ENCODE assay signal across 29 cellular contexts in genomic region chr2:160664603-160665145, GRCh38.
DNase-seq lines count a peak whose midpoint lies in the region; ATAC-seq, FAIRE-seq and TF ChIP-seq lines count a peak whose summit lies in the region.
"Had no signal": no experiment of that assay in that cellular context is flagged by ENCODE, and none has a peak within 500 bp of the region (broad histone marks: within the 10 kb centered on the region; RNA-seq: fewer than 3 reads in every experiment).

No MANE protein-coding gene starts in this region.

- no peak for DNase-seq in right atrium auricular region (ENCODE audit: low spot score)
- no peak for DNase-seq in left ventricle myocardium superior
- peak; percentile 70 for DNase-seq in bronchial epithelial cell (ENCODE audit: low read depth)
- no peak for DNase-seq in mesenchymal stem cell
- no peak for DNase-seq in CD4-positive, alpha-beta memory T cell
- DNase-seq in NCI-H748 (lab: John Stamatoyannopoulos, UW; ENCODE audit: unreplicated experiment): no peak
- DNase-seq in NK-92 (lab: John Stamatoyannopoulos, UW; ENCODE audit: unreplicated experiment): no peak
- DNase-seq in putamen (ENCODE audit: low spot score): no peak
- DNase-seq: ACHN; activated CD4-positive, alpha-beta T cell treated with anti-CD3 and anti-CD28 coated beads, Interleukin-2, amount 50 U/mL, for 48 hours; activated CD8-positive, alpha-beta memory T cell treated with anti-CD3 and anti-CD28 coated beads, Interleukin-2, amount 50 U/mL, for 48 hours; COR-L47; DND-41; effector CD4-positive, alpha-beta T cell; HCEC 1CT; MG63; NCI-H2081; nucleus accumbens; SHP77 treated with DMSO at 0.1 percent for 48 hours; stimulated activated CD4-positive, alpha-beta T cell treated with anti-CD3 and anti-CD28 coated beads, Interleukin-12 subunit alpha, Interleukin-12 subunit beta, amount 100 ng/mL, for 4 hours; stimulated activated CD4-positive, alpha-beta T cell treated with anti-CD3 and anti-CD28 coated beads, Interleukin-4, amount 100 ng/mL, for 24 hours; stimulated activated naive CD4-positive, alpha-beta T cell treated with Interleukin-2 at 50 U/mL for 16 hours; T1000; testis had no signal

- H3K9me3 ChIP-seq in right atrium auricular region: no peaks in the 10 kb centered on the region
- H3K9me3 ChIP-seq in mesenchymal stem cell (ENCODE audit: control insufficient read depth, low read length): no peaks in the 10 kb centered on the region
- H3K9me3 ChIP-seq in CD4-positive, alpha-beta memory T cell (ENCODE audit: control insufficient read depth in 1 of 2, low read length in 2 of 2): no peaks in the 10 kb centered on the region
- H3K9me3 ChIP-seq: MG63, testis had no signal

- no peak overlapping the region for H2AFZ ChIP-seq in mesenchymal stem cell (ENCODE audit: low read depth, low read length)

- no peak for ATAC-seq in left ventricle myocardium superior

- no peaks in the 10 kb centered on the region for H3K9me3 Mint-ChIP-seq in CD4-positive, alpha-beta memory T cell
- H3K9me3 Mint-ChIP-seq: activated T-helper 2 cell treated with anti-CD3 and anti-CD28 coated beads, Interferon-gamma antibody, Interleukin-2, Interleukin-4, amounts not matched to agents 10 μg/mL and 5 μg/mL and 100 μg/mL, durations not matched to agents 14 hours and 24 hours and 36 hours had no signal

- H3K27me3 ChIP-seq in right atrium auricular region: no peaks in the 10 kb centered on the region
- no peaks in the 10 kb centered on the region for H3K27me3 ChIP-seq in bronchial epithelial cell (ENCODE audit: control insufficient read depth, insufficient read depth, low read length)
- H3K27me3 ChIP-seq in mesenchymal stem cell (ENCODE audit: control insufficient read depth in 1 of 2, insufficient read depth in 1 of 2, low read length in 2 of 2): no peaks in the 10 kb centered on the region
- H3K27me3 ChIP-seq in CD4-positive, alpha-beta memory T cell (ENCODE audit: insufficient read depth, low read length): no peaks in the 10 kb centered on the region
- H3K27me3 ChIP-seq: MG63, testis had no signal

- no peak overlapping the region for H3K4me2 ChIP-seq in mesenchymal stem cell (ENCODE audit: low read length, poor library complexity, severe bottlenecking)

- H2BK5ac ChIP-seq in mesenchymal stem cell (ENCODE audit: low read depth, low read length, poor library complexity, severe bottlenecking): no peak overlapping the region

- H2BK12ac ChIP-seq in mesenchymal stem cell (ENCODE audit: low read length in 2 of 2): peak overlapping the region in 1 of 2 experiments; percentile 57

- H3K4ac ChIP-seq in mesenchymal stem cell (ENCODE audit: low read depth in 1 of 2, low read length in 2 of 2): no peak overlapping the region

- no peak overlapping the region for H3K23ac ChIP-seq in mesenchymal stem cell (ENCODE audit: low read length in 2 of 2)

- H3K14ac ChIP-seq in mesenchymal stem cell (ENCODE audit: low read length in 2 of 2): no peak overlapping the region

- peak overlapping the region; percentile 33 for H4K8ac ChIP-seq in mesenchymal stem cell (ENCODE audit: low read length)

- peak overlapping the region; percentile 56 for H2AK5ac ChIP-seq in mesenchymal stem cell (ENCODE audit: low read length, severe bottlenecking)

- intact Hi-C loops in left ventricle myocardium superior (cut with micrococcal nuclease): no loop called here
- intact Hi-C loops in CD4-positive, alpha-beta memory T cell (cut with micrococcal nuclease): no loop called here

- CTCF ChIA-PET in CD4-positive, alpha-beta memory T cell (lab: Charles Lee; ENCODE audit: partially characterized antibody): no interaction called here

- H4K91ac ChIP-seq in mesenchymal stem cell (ENCODE audit: low read length): no peak overlapping the region

- peak overlapping the region in 1 of 7 donors; percentile 5 for H3K27ac Mint-ChIP-seq in CD4-positive, alpha-beta memory T cell
- H3K27ac Mint-ChIP-seq: activated T-helper 2 cell treated with anti-CD3 and anti-CD28 coated beads, Interferon-gamma antibody, Interleukin-2, Interleukin-4, amounts not matched to agents 10 μg/mL and 5 μg/mL and 100 μg/mL, durations not matched to agents 14 hours and 24 hours and 36 hours had no signal

- POLR2A ChIA-PET in CD4-positive, alpha-beta memory T cell (lab: Charles Lee; ENCODE audit: partially characterized antibody): no interaction called here

- 95% methylated on average over 2 of the region's 2 CpGs for WGBS in mesenchymal stem cell

- H3K4me1 ChIP-seq in right atrium auricular region (peaks cover 0 to 28% of the 10 kb centered on the region in 2 donors), mesenchymal stem cell (ENCODE audit: control insufficient read depth, insufficient read depth, low read depth, low read length) (no peaks in the 10 kb centered on the region)
- peaks cover 17% of the 10 kb centered on the region for H3K4me1 ChIP-seq in CD4-positive, alpha-beta memory T cell (ENCODE audit: insufficient read depth, low read length)

- no peak for FAIRE-seq in bronchial epithelial cell (lab: Jason Lieb, UNC)
- FAIRE-seq: islet of Langerhans, urothelium cell line had no signal

- H3K79me1 ChIP-seq in mesenchymal stem cell (replicated peaks; ENCODE audit: low read length, poor library complexity, severe bottlenecking): no peaks in the 10 kb centered on the region

- no peak overlapping the region for H2BK15ac ChIP-seq in mesenchymal stem cell (ENCODE audit: low read depth, poor library complexity, severe bottlenecking)

- peak overlapping the region in 1 of 2 experiments; percentile 52 for H3K18ac ChIP-seq in mesenchymal stem cell (ENCODE audit: low read depth in 1 of 2, low read length in 2 of 2)

- TF ChIP-seq CTCF in right atrium auricular region (IDR thresholded peaks at IDR 0.05) (no peak), bronchial epithelial cell (IDR thresholded peaks at IDR 0.05; ENCODE audit: insufficient read depth, low read length, severe bottlenecking) (no peak)

- H3K4me3 Mint-ChIP-seq in CD4-positive, alpha-beta memory T cell: no peak overlapping the region
- H3K4me3 Mint-ChIP-seq: activated naive CD8-positive, alpha-beta T cell had no signal

- no peaks in the 10 kb centered on the region for H3K36me3 Mint-ChIP-seq in CD4-positive, alpha-beta memory T cell
- H3K36me3 Mint-ChIP-seq: activated naive CD8-positive, alpha-beta T cell had no signal

- H3K9ac ChIP-seq in mesenchymal stem cell (ENCODE audit: low read length): peak overlapping the region; percentile 2

- H3K4me1 Mint-ChIP-seq in CD4-positive, alpha-beta memory T cell: peaks cover 10 to 26% (median 17%) of the 10 kb centered on the region in 4 donors

- no peak overlapping the region for H2BK120ac ChIP-seq in mesenchymal stem cell (ENCODE audit: low read depth, low read length)

- H3K27me3 Mint-ChIP-seq in CD4-positive, alpha-beta memory T cell: no peaks in the 10 kb centered on the region
- H3K27me3 Mint-ChIP-seq: activated naive CD8-positive, alpha-beta T cell had no signal

- H3K27ac ChIP-seq in right atrium auricular region (peak overlapping the region; percentile 18 to 51), mesenchymal stem cell (ENCODE audit: low read length, poor library complexity, severe bottlenecking) (no peak overlapping the region)
- H3K27ac ChIP-seq in CD4-positive, alpha-beta memory T cell (ENCODE audit: low read depth, low read length): no peak overlapping the region
- H3K27ac ChIP-seq: testis had no signal

- H3K36me3 ChIP-seq in right atrium auricular region (no peaks in the 10 kb centered on the region), bronchial epithelial cell (ENCODE audit: control insufficient read depth, insufficient read depth, low read length) (no peaks in the 10 kb centered on the region), mesenchymal stem cell (ENCODE audit: control insufficient read depth in 1 of 2, insufficient read depth in 2 of 2, low read depth in 1 of 2, low read length in 2 of 2) (no peaks in the 10 kb centered on the region)
- H3K36me3 ChIP-seq in CD4-positive, alpha-beta memory T cell (ENCODE audit: insufficient read depth, low read length): no peaks in the 10 kb centered on the region
- H3K36me3 ChIP-seq: MG63 had no signal

- no peak overlapping the region for H3K4me3 ChIP-seq in right atrium auricular region
- H3K4me3 ChIP-seq in bronchial epithelial cell (ENCODE audit: low read depth, low read length): no peak overlapping the region
- H3K4me3 ChIP-seq in mesenchymal stem cell (ENCODE audit: insufficient read depth in 1 of 2, low read depth in 1 of 2, low read length in 2 of 2): no peak overlapping the region
- H3K4me3 ChIP-seq in CD4-positive, alpha-beta memory T cell (ENCODE audit: low read length in 2 of 2): no peak overlapping the region
- H3K4me3 ChIP-seq: lung, MG63, testis had no signal

Comparison
In these comparisons a context has a peak if more than half of its experiments do, and no peak if none do; other contexts are left out.
1. H3K27ac ChIP-seq: peak in right atrium auricular region (2 of 2); none in mesenchymal stem cell (single experiment) and CD4-positive, alpha-beta memory T cell (single experiment).